1 cellular context compared by ENCODE assay signal in genomic region chr5:60563696-60564324, GRCh38.
TF ChIP-seq lines count a peak whose summit lies in the region.

No MANE protein-coding gene starts in this region.

TF ChIP-seq in HepG2, 621 proteins besides CTCF, POLR2A, EP300 and RAD21 (continued from another document and continues in another):
- no peak for TF ChIP-seq TOPORS (CRISPR knock-in tag; IDR thresholded peaks at IDR 0.05)
- no peak for TF ChIP-seq RELA (CRISPR knock-in tag; IDR thresholded peaks at IDR 0.05)
- TF ChIP-seq ZFP36L1 (CRISPR knock-in tag; IDR thresholded peaks at IDR 0.05): no peak
- no peak for TF ChIP-seq GMEB1 (CRISPR knock-in tag; IDR thresholded peaks at IDR 0.05; ENCODE audit: borderline replicate concordance)
- TF ChIP-seq MLXIP (CRISPR knock-in tag; IDR thresholded peaks at IDR 0.05; ENCODE audit: borderline replicate concordance): no peak
- no peak for TF ChIP-seq SYNCRIP (IDR thresholded peaks at IDR 0.05; ENCODE audit: insufficient read depth, low read depth, low read length)
- no peak for TF ChIP-seq FOXA1 (IDR thresholded peaks at IDR 0.05)
- no peak for TF ChIP-seq FOXA1 (CRISPR knock-in tag; IDR thresholded peaks at IDR 0.05)
- TF ChIP-seq HES4 (CRISPR knock-in tag; IDR thresholded peaks at IDR 0.05; ENCODE audit: borderline replicate concordance): no peak
- TF ChIP-seq AKNA (CRISPR knock-in tag; IDR thresholded peaks at IDR 0.05; ENCODE audit: borderline replicate concordance): no peak
- no peak for TF ChIP-seq CC2D1A (CRISPR knock-in tag; IDR thresholded peaks at IDR 0.05)
- TF ChIP-seq NFIC (IDR thresholded peaks at IDR 0.05; ENCODE audit: low read length): no peak
- no peak for TF ChIP-seq FLYWCH1 (CRISPR knock-in tag; IDR thresholded peaks at IDR 0.05)
- TF ChIP-seq ZNF557 (CRISPR knock-in tag; IDR thresholded peaks at IDR 0.05): no peak
- peak; percentile 59; the same call in 1 of the 2 replicates for TF ChIP-seq NCOR1 (IDR thresholded peaks at IDR 0.05; ENCODE audit: borderline replicate concordance, low read length)
- TF ChIP-seq ZZZ3 (CRISPR knock-in tag; IDR thresholded peaks at IDR 0.05; ENCODE audit: borderline replicate concordance): no peak
- 0 out of 2 replicates have a peak, but pooled peaks have one; percentile 17 for TF ChIP-seq SAP130 (CRISPR knock-in tag; IDR thresholded peaks at IDR 0.05; ENCODE audit: low read depth)
- peak; percentile 40 for TF ChIP-seq FOXA3 (CRISPR knock-in tag; IDR thresholded peaks at IDR 0.05)
- TF ChIP-seq FIP1L1 (IDR thresholded peaks at IDR 0.05; ENCODE audit: borderline replicate concordance, insufficient read depth, low read depth, low read length): no peak
- TF ChIP-seq ZNF468 (CRISPR knock-in tag; IDR thresholded peaks at IDR 0.05): no peak
- TF ChIP-seq ONECUT2 (CRISPR knock-in tag; IDR thresholded peaks at IDR 0.05): no peak
- TF ChIP-seq ISX (CRISPR knock-in tag; conservative IDR thresholded peaks at IDR 0.05): no peak
- no peak for TF ChIP-seq ZNF740 (CRISPR knock-in tag; IDR thresholded peaks at IDR 0.05)
- no peak for TF ChIP-seq MAFK (conservative IDR thresholded peaks at IDR 0.05 in 1 of 2, IDR thresholded peaks at IDR 0.05 in 1 of 2; ENCODE audit: low read length in 2 of 2)
- peak; percentile 58 for TF ChIP-seq BCL6 (CRISPR knock-in tag; IDR thresholded peaks at IDR 0.05)
- no peak for TF ChIP-seq ZBTB43 (CRISPR knock-in tag; conservative IDR thresholded peaks at IDR 0.05)
- no peak for TF ChIP-seq LBX2 (CRISPR knock-in tag; IDR thresholded peaks at IDR 0.05; ENCODE audit: borderline replicate concordance)
- TF ChIP-seq ZNF230 (CRISPR knock-in tag; IDR thresholded peaks at IDR 0.05): no peak
- TF ChIP-seq ZNF670 (CRISPR knock-in tag; IDR thresholded peaks at IDR 0.05; ENCODE audit: borderline replicate concordance): no peak
- TF ChIP-seq HMG20A (CRISPR knock-in tag; IDR thresholded peaks at IDR 0.05; ENCODE audit: borderline replicate concordance): peak; percentile 77; the same call in 1 of the 2 replicates
- peak; percentile 30; the same call in 1 of the 2 replicates for TF ChIP-seq ELF3 (CRISPR knock-in tag; IDR thresholded peaks at IDR 0.05)
- TF ChIP-seq MIER3 (CRISPR knock-in tag; IDR thresholded peaks at IDR 0.05; ENCODE audit: borderline replicate concordance): no peak
- TF ChIP-seq ZNF775 (CRISPR knock-in tag; IDR thresholded peaks at IDR 0.05; ENCODE audit: borderline replicate concordance): no peak
- no peak for TF ChIP-seq ZNF550 (CRISPR knock-in tag; IDR thresholded peaks at IDR 0.05; ENCODE audit: borderline replicate concordance)
- TF ChIP-seq ASH2L (IDR thresholded peaks at IDR 0.05; ENCODE audit: insufficient read length, low read depth, low read length): no peak
- TF ChIP-seq HBP1 (CRISPR knock-in tag; IDR thresholded peaks at IDR 0.05; ENCODE audit: low read depth): 0 out of 2 replicates have a peak, but pooled peaks have one; percentile 23
- no peak for TF ChIP-seq ZNF383 (CRISPR knock-in tag; IDR thresholded peaks at IDR 0.05; ENCODE audit: borderline replicate concordance)
- TF ChIP-seq RAD51 (IDR thresholded peaks at IDR 0.05; ENCODE audit: borderline replicate concordance): no peak
- no peak for TF ChIP-seq ZNF562 (CRISPR knock-in tag; IDR thresholded peaks at IDR 0.05; ENCODE audit: borderline replicate concordance)
- peak; percentile 83 for TF ChIP-seq ZNF441 (CRISPR knock-in tag; IDR thresholded peaks at IDR 0.05; ENCODE audit: borderline replicate concordance)
- no peak for TF ChIP-seq GMEB2 (CRISPR knock-in tag; IDR thresholded peaks at IDR 0.05; ENCODE audit: low read depth)
- TF ChIP-seq CREB1 (IDR thresholded peaks at IDR 0.05): no peak
- peak; percentile 23; the same call in 1 of the 2 replicates for TF ChIP-seq CREB1 (CRISPR knock-in tag; IDR thresholded peaks at IDR 0.05)
- no peak for TF ChIP-seq ZNF75D (CRISPR knock-in tag; IDR thresholded peaks at IDR 0.05; ENCODE audit: borderline replicate concordance)
- no peak for TF ChIP-seq ZNF549 (CRISPR knock-in tag; IDR thresholded peaks at IDR 0.05)
- no peak for TF ChIP-seq JUN (CRISPR knock-in tag; IDR thresholded peaks at IDR 0.05)
- TF ChIP-seq ZBTB25 (CRISPR knock-in tag; IDR thresholded peaks at IDR 0.05): no peak
- TF ChIP-seq PITX1 (CRISPR knock-in tag; IDR thresholded peaks at IDR 0.05): no peak
- no peak for TF ChIP-seq ZFX (CRISPR knock-in tag; IDR thresholded peaks at IDR 0.05; ENCODE audit: low read depth)
- no peak for TF ChIP-seq HOXA3 (CRISPR knock-in tag; IDR thresholded peaks at IDR 0.05)
- no peak for TF ChIP-seq SOX13 (IDR thresholded peaks at IDR 0.05)
- TF ChIP-seq SOX13 (CRISPR knock-in tag; conservative IDR thresholded peaks at IDR 0.05 in 1 of 2, IDR thresholded peaks at IDR 0.05 in 1 of 2): peak in 1 of 2 experiments; percentile 66; a peak in 1 of 4 replicates
- no peak for TF ChIP-seq NFATC3 (CRISPR knock-in tag; IDR thresholded peaks at IDR 0.05)
- TF ChIP-seq HDAC2 (CRISPR knock-in tag; IDR thresholded peaks at IDR 0.05): peak; percentile 63
- TF ChIP-seq PHF21A (CRISPR knock-in tag; IDR thresholded peaks at IDR 0.05): no peak; the same call in 1 of the 2 replicates
- TF ChIP-seq ZNF20 (CRISPR knock-in tag; IDR thresholded peaks at IDR 0.05): no peak
